10 cellular contexts compared by ENCODE assay signal in the genomic region with DNA sequence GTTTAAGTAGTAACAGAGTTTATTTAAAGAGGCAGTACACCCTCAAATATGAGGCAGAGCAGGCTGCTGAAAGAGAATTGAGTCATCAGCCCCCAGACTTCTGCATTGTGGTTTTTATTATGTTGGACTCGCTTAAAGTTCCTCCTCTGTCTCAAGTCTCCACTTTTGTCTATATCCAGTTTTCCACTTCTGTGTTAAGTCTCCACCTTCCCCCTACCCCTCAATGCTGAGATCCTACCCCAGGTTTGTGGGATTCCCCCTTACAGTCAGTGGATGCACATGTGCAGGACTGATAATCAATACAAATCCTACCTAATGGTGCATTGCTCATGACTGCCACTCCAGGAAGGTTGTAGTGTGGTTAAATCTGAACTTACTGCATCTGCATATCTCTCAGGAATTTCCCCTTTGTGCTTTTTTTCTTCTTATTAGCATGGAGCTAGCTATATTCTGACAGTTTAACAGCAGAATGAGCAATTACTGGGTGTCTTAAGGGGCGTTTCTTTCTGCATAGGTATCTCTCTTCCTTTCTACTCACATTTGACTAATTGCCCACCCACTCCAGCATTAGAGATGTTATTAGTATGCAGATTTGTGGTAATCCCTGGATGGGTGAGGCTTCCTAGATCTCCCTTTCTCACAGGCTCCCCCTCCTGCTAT. TPM values are rescaled to one million over a fixed set of nuclear protein-coding genes. Genes with fewer than 3 reads are reported as not detected.
A peak's percentile ranks its signal among the peaks of the same experiment; 100 is the strongest.
DNase-seq lines count a peak whose midpoint lies in the region; ATAC-seq and TF ChIP-seq lines count a peak whose summit lies in the region.
"Had no signal": no experiment of that assay in that cellular context is flagged by ENCODE, and none has a peak within 500 bp of the region (broad histone marks: within the 10 kb centered on the region; RNA-seq: fewer than 3 reads in every experiment).

No MANE protein-coding gene starts in this region.

- peak overlapping the region; percentile 4 for H3K27ac Mint-ChIP-seq in activated T-cell treated with anti-CD3 and anti-CD28 coated beads, Interleukin-2, amount 50 U/mL, for 72 hours

- H4K20me1 ChIP-seq in osteoblast (ENCODE audit: insufficient read depth, low read length): no peaks in the 10 kb centered on the region

- no peak overlapping the region for H3K27ac ChIP-seq in osteoblast (ENCODE audit: low read depth, low read length)
- H3K27ac ChIP-seq: coronary artery had no signal

- peaks cover 20% of the 10 kb centered on the region for H3K4me1 Mint-ChIP-seq in activated T-cell treated with anti-CD3 and anti-CD28 coated beads, Interleukin-2, amount 50 U/mL, for 72 hours (ENCODE audit: low read depth)

- no peak for TF ChIP-seq CTCF in osteoblast (IDR thresholded peaks at IDR 0.05; ENCODE audit: extremely low read depth, low read depth, low read length)

- H3K4me1 ChIP-seq in osteoblast (ENCODE audit: insufficient read depth, low read length): no peaks in the 10 kb centered on the region

- no peak overlapping the region for H3K4me3 ChIP-seq in osteoblast (ENCODE audit: insufficient read depth, low read length)
- H3K4me3 ChIP-seq: coronary artery had no signal

- H2AFZ ChIP-seq in osteoblast (ENCODE audit: low read length): no peak overlapping the region

- peak overlapping the region; percentile 51 to 59 for H3K4me3 Mint-ChIP-seq in activated T-cell treated with anti-CD3 and anti-CD28 coated beads, Interleukin-2, amount 50 U/mL, for 72 hours

- ATAC-seq in activated T-cell treated with anti-CD3 and anti-CD28 coated beads, Interleukin-2, amount 50 U/mL, for 72 hours (replicated peaks in 1 of 2): peak; percentile 89
- ATAC-seq in HG02973 (IDR thresholded peaks at IDR 0.05; ENCODE audit: unreplicated experiment): no peak
- ATAC-seq in HG02642 (IDR thresholded peaks at IDR 0.05; ENCODE audit: poor library complexity, unreplicated experiment): no peak

- peaks cover 0 to 7% of the 10 kb centered on the region in 2 donors for H3K9me3 Mint-ChIP-seq in activated T-cell treated with anti-CD3 and anti-CD28 coated beads, Interleukin-2, amount 50 U/mL, for 72 hours

- H3K36me3 ChIP-seq in osteoblast (ENCODE audit: insufficient read depth, low read length): no peaks in the 10 kb centered on the region

- H3K27me3 Mint-ChIP-seq in activated T-cell treated with anti-CD3 and anti-CD28 coated beads, Interleukin-2, amount 50 U/mL, for 72 hours (ENCODE audit: low read depth): no peaks in the 10 kb centered on the region

- peaks cover 2 to 4% of the 10 kb centered on the region in 2 donors for H3K36me3 Mint-ChIP-seq in activated T-cell treated with anti-CD3 and anti-CD28 coated beads, Interleukin-2, amount 50 U/mL, for 72 hours (ENCODE audit: insufficient read depth in 2 of 2)

- H3K9me3 ChIP-seq in osteoblast (ENCODE audit: low read depth, low read length): no peaks in the 10 kb centered on the region

- H3K27me3 ChIP-seq in osteoblast (ENCODE audit: insufficient read depth, low read length): no peaks in the 10 kb centered on the region

- no peak overlapping the region for H3K4me2 ChIP-seq in osteoblast (ENCODE audit: insufficient read depth, low read length)

- DNase-seq in activated CD4-positive, alpha-beta T cell treated with anti-CD3 and anti-CD28 coated beads for 48 hours: peak; percentile 17
- DNase-seq in activated CD4-positive, alpha-beta T cell treated with anti-CD3 and anti-CD28 coated beads for 4 hours: no peak
- peak; percentile 10 for DNase-seq in LHCN-M2 (ENCODE audit: low read depth)
- DNase-seq in activated T-cell treated with anti-CD3 and anti-CD28 coated beads, Interleukin-2, amount 50 U/mL, for 72 hours: peak; percentile 1 to 11
- peak; percentile 53 for DNase-seq in osteoblast (ENCODE audit: insufficient read length, low spot score, missing footprints)
- no peak for DNase-seq in NCI-H1436 treated with DMSO at 0.1 percent for 48 hours (lab: John Stamatoyannopoulos, UW)
- DNase-seq: NCI-H187 had no signal

- H3K79me2 ChIP-seq in osteoblast (ENCODE audit: insufficient read depth, low read length): no peaks in the 10 kb centered on the region

RNA-seq across cellular contexts. Expression of a gene that starts 11.9 kb away (rescaled TPM):
- total RNA-seq in LHCN-M2 (2014; rRNA removed) (not detected in 2 replicates), osteoblast (not detected in 2 replicates)
- polyA plus RNA-seq in LHCN-M2 (2012): 0.06 TPM
- not detected for total RNA-seq in activated T-cell treated with anti-CD3 and anti-CD28 coated beads, Interleukin-2, amount 50 U/mL, for 72 hours

Comparison
In these comparisons a context has a peak if more than half of its experiments do, and no peak if none do; other contexts are left out.
1. DNase-seq: peak in activated CD4-positive, alpha-beta T cell treated with anti-CD3 and anti-CD28 coated beads for 48 hours (single experiment), LHCN-M2 (single experiment), activated T-cell treated with anti-CD3 and anti-CD28 coated beads, Interleukin-2, amount 50 U/mL, for 72 hours (2 of 2) and osteoblast (single experiment); none in activated CD4-positive, alpha-beta T cell treated with anti-CD3 and anti-CD28 coated beads for 4 hours (0 of 2) and NCI-H1436 treated with DMSO at 0.1 percent for 48 hours (single experiment).
2. ATAC-seq: peak in activated T-cell treated with anti-CD3 and anti-CD28 coated beads, Interleukin-2, amount 50 U/mL, for 72 hours (2 of 2); none in HG02973 (single experiment) and HG02642 (single experiment).